ENCODE assay signal across 20 cellular contexts in the genomic region with DNA sequence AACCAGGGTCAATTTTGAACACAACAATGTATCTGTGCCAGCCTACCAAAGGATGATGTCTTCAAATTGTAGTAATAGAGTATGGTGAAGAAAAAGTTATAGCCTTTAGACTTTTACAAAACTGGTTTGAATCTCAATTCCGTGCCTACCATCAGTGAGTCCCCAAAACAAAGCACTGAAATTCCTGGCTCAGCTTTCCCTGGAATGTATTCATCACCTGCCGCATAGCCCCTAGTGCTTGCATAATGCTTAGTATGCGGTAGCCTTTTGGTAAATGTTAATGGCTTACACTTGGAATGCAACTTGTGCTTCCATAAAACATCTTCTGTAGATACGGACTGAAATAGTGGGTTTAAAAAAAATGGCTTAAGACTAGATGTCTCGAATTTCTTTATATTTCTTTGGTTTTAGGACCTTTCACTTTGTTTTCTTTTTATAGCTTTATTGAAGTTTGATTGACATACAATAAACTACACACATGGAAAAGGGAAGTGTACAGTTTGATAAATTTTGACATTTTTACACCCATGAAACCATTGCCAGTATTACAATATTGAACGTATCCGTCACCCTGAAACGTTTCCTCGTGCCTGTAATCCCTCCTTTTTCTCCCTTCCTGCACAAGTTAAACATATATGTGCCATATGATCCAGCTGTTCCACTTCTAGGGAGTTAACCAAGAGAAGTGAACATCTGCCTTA. TPM values are rescaled to one million over a fixed set of nuclear protein-coding genes. Genes with fewer than 3 reads are reported as not detected.
DNase-seq lines count a peak whose midpoint lies in the region; ATAC-seq, FAIRE-seq and TF ChIP-seq lines count a peak whose summit lies in the region.
"Had no signal": no experiment of that assay in that cellular context is flagged by ENCODE, and none has a peak within 500 bp of the region (broad histone marks: within the 10 kb centered on the region; RNA-seq: fewer than 3 reads in every experiment).

No MANE protein-coding gene starts in this region.

- peak overlapping the region; percentile 42 for H3K27ac Mint-ChIP-seq in activated T-cell treated with anti-CD3 and anti-CD28 coated beads, Interleukin-2, amount 50 U/mL, for 24 hours
- H3K27ac Mint-ChIP-seq: stimulated activated memory B cell treated with anti-CD40 and anti-IgM and Interleukin-4, amounts not matched to agents 10 μg/mL and 1 μg/mL and 100 μg/mL, for 72 hours had no signal

- H3K4me1 ChIP-seq in upper lobe of right lung: no peaks in the 10 kb centered on the region
- H3K4me1 ChIP-seq: prostate gland had no signal

- TF ChIP-seq CTCF in astrocyte of the cerebellum (IDR thresholded peaks at IDR 0.05; ENCODE audit: low read depth, low read length, missing control alignments) (no peak), upper lobe of right lung (IDR thresholded peaks at IDR 0.05) (no peak)

- H3K9me3 ChIP-seq in upper lobe of right lung: no peaks in the 10 kb centered on the region
- H3K9me3 ChIP-seq: esophagus muscularis mucosa, prostate gland, tibial nerve had no signal

- H3K36me3 ChIP-seq in upper lobe of right lung: peaks cover 31% of the 10 kb centered on the region
- H3K36me3 ChIP-seq: prostate gland had no signal

- peaks cover 68% of the 10 kb centered on the region for H3K4me1 Mint-ChIP-seq in activated T-cell treated with anti-CD3 and anti-CD28 coated beads, Interleukin-2, amount 50 U/mL, for 24 hours (ENCODE audit: low read depth)

- H3K4me3 ChIP-seq in astrocyte of the cerebellum (ENCODE audit: low read depth, low read length): no peak overlapping the region
- H3K4me3 ChIP-seq in upper lobe of right lung: no peak overlapping the region
- H3K4me3 ChIP-seq: esophagus muscularis mucosa, prostate gland, tibial nerve had no signal

- peak; percentile 26 for ATAC-seq in upper lobe of right lung
- ATAC-seq: stimulated activated memory B cell treated with anti-CD40 and anti-IgM and Interleukin-4, amounts not matched to agents 10 μg/mL and 1 μg/mL and 100 μg/mL, for 72 hours; T-cell had no signal

- peak; percentile 66 for FAIRE-seq in islet of Langerhans (lab: Jason Lieb, UNC)

- no peak overlapping the region for H3K27ac ChIP-seq in upper lobe of right lung
- H3K27ac ChIP-seq: 22Rv1, esophagus muscularis mucosa, HL-60, KMS-11, prostate gland, tibial nerve had no signal

- no peak for DNase-seq in activated T-cell treated with anti-CD3 and anti-CD28 coated beads, Interleukin-2, amount 50 U/mL, for 24 hours
- no peak for DNase-seq in activated T-cell treated with anti-CD3 and anti-CD28 coated beads, Interleukin-2, amount 50 U/mL, for 48 hours
- DNase-seq in astrocyte of the cerebellum (ENCODE audit: low read depth) (peak; percentile 20), upper lobe of right lung (no peak), UCSD-AML1 (lab: John Stamatoyannopoulos, UW; ENCODE audit: unreplicated experiment) (no peak), NCI-H1417 treated with DMSO at 0.1 percent for 48 hours (lab: John Stamatoyannopoulos, UW) (no peak), DMS79 treated with DMSO at 0.1 percent for 48 hours (lab: John Stamatoyannopoulos, UW) (no peak)
- DNase-seq: activated gamma-delta T cell treated with Interleukin-2 at 50 U/mL for 16 hours, DMS79, NCI-H1436, NCI-H2227 treated with DMSO at 0.1 percent for 48 hours, T-cell had no signal

- intact Hi-C loops in upper lobe of right lung (cut with DNase I): no loop called here

- H3K9me3 Mint-ChIP-seq in activated T-cell treated with anti-CD3 and anti-CD28 coated beads, Interleukin-2, amount 50 U/mL, for 24 hours: no peaks in the 10 kb centered on the region
- H3K9me3 Mint-ChIP-seq: stimulated activated memory B cell treated with anti-CD40 and anti-IgM and Interleukin-4, amounts not matched to agents 10 μg/mL and 1 μg/mL and 100 μg/mL, for 72 hours; T-cell had no signal

- H3K36me3 Mint-ChIP-seq in activated T-cell treated with anti-CD3 and anti-CD28 coated beads, Interleukin-2, amount 50 U/mL, for 24 hours (ENCODE audit: low read depth): peaks cover 72% of the 10 kb centered on the region

- no peak overlapping the region for H3K4me3 Mint-ChIP-seq in activated T-cell treated with anti-CD3 and anti-CD28 coated beads, Interleukin-2, amount 50 U/mL, for 24 hours
- H3K4me3 Mint-ChIP-seq: stimulated activated memory B cell treated with anti-CD40 and anti-IgM and Interleukin-4, amounts not matched to agents 10 μg/mL and 1 μg/mL and 100 μg/mL, for 72 hours; T-cell had no signal

- H3K27me3 Mint-ChIP-seq in activated T-cell treated with anti-CD3 and anti-CD28 coated beads, Interleukin-2, amount 50 U/mL, for 24 hours: no peaks in the 10 kb centered on the region
- H3K27me3 Mint-ChIP-seq: stimulated activated memory B cell treated with anti-CD40 and anti-IgM and Interleukin-4, amounts not matched to agents 10 μg/mL and 1 μg/mL and 100 μg/mL, for 72 hours; T-cell had no signal

- H3K27me3 ChIP-seq in upper lobe of right lung: no peaks in the 10 kb centered on the region
- H3K27me3 ChIP-seq: esophagus muscularis mucosa, tibial nerve had no signal

- in situ Hi-C loops in astrocyte of the cerebellum (cut with HindIII; ENCODE audit: low sequenced_read_pairs): no loop called here

RNA-seq across cellular contexts. Expression of a gene that starts 12.1 kb away (rescaled TPM):
- total RNA-seq in upper lobe of right lung: 77.1 TPM
